ENCODE assay signal across 25 cellular contexts in genomic region chr6:162306616-162307015, GRCh38.
"Had no signal": no experiment of that assay in that cellular context is flagged by ENCODE, and none has a peak within 500 bp of the region (broad histone marks: within the 10 kb centered on the region; RNA-seq: fewer than 3 reads in every experiment).

No MANE protein-coding gene starts in this region.

- H3K9me3 ChIP-seq: ascending aorta, breast epithelium, colonic mucosa had no signal

- H3K4me1 ChIP-seq: ascending aorta, breast epithelium, colonic mucosa had no signal

- H3K27me3 ChIP-seq: ascending aorta, breast epithelium, cardiac muscle cell, colonic mucosa had no signal

- H3K4me3 ChIP-seq: ascending aorta, breast epithelium, cardiac muscle cell, colonic mucosa had no signal

- H3K36me3 ChIP-seq: ascending aorta, breast epithelium, cardiac muscle cell, colonic mucosa had no signal

- H3K27ac ChIP-seq: ascending aorta, breast epithelium, cardiac muscle cell, colonic mucosa, epithelial cell of prostate had no signal

- DNase-seq: activated CD4-positive, alpha-beta memory T cell treated with anti-CD3 and anti-CD28 coated beads for 36 hours; activated CD4-positive, alpha-beta T cell treated with anti-CD3 and anti-CD28 coated beads for 36 hours; activated CD4-positive, alpha-beta T cell treated with anti-CD3 and anti-CD28 coated beads, Interleukin-2, amount 10 ng/mL, durations not matched to agents 24 days and 14 days; activated CD4-positive, CD25-positive, alpha-beta regulatory T cell; activated CD4-positive, CD25-positive, alpha-beta regulatory T cell treated with anti-CD3 and anti-CD28 coated beads, Interleukin-2, amount 50 U/mL, for 72 hours; activated CD8-positive, alpha-beta memory T cell treated with anti-CD3 and anti-CD28 coated beads, Interleukin-2, amount 10 ng/mL, durations not matched to agents 7 days and 5 days; activated CD8-positive, alpha-beta memory T cell treated with anti-CD3 and anti-CD28 coated beads, Interleukin-2, amount 50 U/mL, for 4 hours; activated CD8-positive, alpha-beta T cell treated with anti-CD3 and anti-CD28 coated beads, Interleukin-2, amount 10 ng/mL, durations not matched to agents 7 days and 5 days; activated effector memory CD4-positive, alpha-beta T cell treated with anti-CD3 and anti-CD28 coated beads, Interleukin-2, amount 50 U/mL, for 16 hours; activated naive CD4-positive, alpha-beta T cell treated with anti-CD3 and anti-CD28 coated beads for 36 hours; activated naive CD8-positive, alpha-beta T cell treated with anti-CD3 and anti-CD28 coated beads for 36 hours; activated T-cell treated with anti-CD3 and anti-CD28 coated beads, Interleukin-2, amount 50 U/mL, for 1 hour; activated T-cell treated with anti-CD3 and anti-CD28 coated beads, Interleukin-2, amount 50 U/mL, for 48 hours; central memory CD4-positive, alpha-beta T cell; cerebellar nuclear complex; colonic mucosa; effector CD8-positive, alpha-beta T cell; foreskin fibroblast; glutamatergic neuron; T-helper 1 cell; T-helper 17 cell had no signal
